In genomic region chr7:104267701-104268368, GRCh38 we compare ENCODE assay signal across 8 cellular contexts.
DNase-seq lines count a peak whose midpoint lies in the region; ATAC-seq and TF ChIP-seq lines count a peak whose summit lies in the region.

No MANE protein-coding gene starts in this region.

- H4K20me1 ChIP-seq in GM23338 (replicated peaks; ENCODE audit: insufficient read depth): no peaks in the 10 kb centered on the region

- POLR2A ChIA-PET in RWPE1 (lab: Yijun Ruan, JAX; ENCODE audit: low non-redundant PET): no interaction called here

- no peaks in the 10 kb centered on the region for H3K79me2 ChIP-seq in GM23338 (replicated peaks; ENCODE audit: insufficient read depth)

- in situ Hi-C loops in ACHN (cut with HindIII; ENCODE audit: low pct_ligation_motif_present, low pct_unique_long_range_greater_than_20kb, low sequenced_read_pairs): no loop called here

- H3K4me1 ChIP-seq in GM23338 (ENCODE audit: insufficient read depth): no peaks in the 10 kb centered on the region

- peaks cover 33% of the 10 kb centered on the region for H3K9me3 Mint-ChIP-seq in GM23338

- H2AFZ ChIP-seq in GM23338: no peak overlapping the region

- H3K4me1 Mint-ChIP-seq in GM23338: no peaks in the 10 kb centered on the region

- peak; percentile 51 for DNase-seq in ACHN
- peak; percentile 14 for DNase-seq in GM23338 (ENCODE audit: low spot score)
- DNase-seq in RWPE1 (ENCODE audit: low spot score): peak; percentile 38
- peak; percentile 5 for DNase-seq in globus pallidus (ENCODE audit: low spot score)
- DNase-seq in cortex of kidney (lab: John Stamatoyannopoulos, UW): no peak
- no peak for DNase-seq in amniotic stem cell (lab: John Stamatoyannopoulos, UW)

- peaks cover 2% of the 10 kb centered on the region for H3K27me3 Mint-ChIP-seq in GM23338 (ENCODE audit: insufficient read depth, low read depth, poor library complexity)

- ATAC-seq in GM23338: no peak
- ATAC-seq in HG03469 (IDR thresholded peaks at IDR 0.05; ENCODE audit: unreplicated experiment): no peak
- no peak for ATAC-seq in HG02970 (IDR thresholded peaks at IDR 0.05; ENCODE audit: low FRiP score, unreplicated experiment)

- no peak overlapping the region for H3K4me3 Mint-ChIP-seq in GM23338

- H3F3A ChIP-seq in GM23338 (replicated peaks; ENCODE audit: low read depth): no peaks in the 10 kb centered on the region

- TF ChIP-seq CTCF in GM23338 (conservative IDR thresholded peaks at IDR 0.05; ENCODE audit: low read depth in 2 of 2) (peak; percentile 46 to 69), RWPE1 (conservative IDR thresholded peaks at IDR 0.05; ENCODE audit: low read depth) (peak; percentile 78)

- CTCF ChIA-PET in RWPE1 (lab: Yijun Ruan, JAX): interaction anchor here (0.6 to 1.0 kb wide), 6 partner anchors 36 to 849 kb away, joined by 3 to 6 read pairs (median 4); no protein-coding TSS in a partner anchor

- no peaks in the 10 kb centered on the region for H3K27me3 ChIP-seq in GM23338 (ENCODE audit: insufficient read depth)

- no peak overlapping the region for H3K4me2 ChIP-seq in GM23338

- H3K36me3 ChIP-seq in GM23338 (ENCODE audit: insufficient read depth): 0 out of 2 replicates have a peak, but pooled peaks cover 3% of the 10 kb centered on the region

- no peak overlapping the region for H3K4me3 ChIP-seq in GM23338

- H3K27ac ChIP-seq in GM23338 (ENCODE audit: low read depth) (no peak overlapping the region), RWPE1 (no peak overlapping the region)

- peaks cover 8% of the 10 kb centered on the region; the same call in 1 of the 3 replicates for H3K36me3 Mint-ChIP-seq in GM23338 (ENCODE audit: low read depth)

- no peaks in the 10 kb centered on the region for H3K9me2 ChIP-seq in GM23338 (ENCODE audit: insufficient read depth)

- no peak overlapping the region for H3K27ac Mint-ChIP-seq in GM23338

TF ChIP-seq in GM23338, 12 proteins besides CTCF, POLR2A, EP300 and RAD21:
- TF ChIP-seq ZNF114 (CRISPR knock-in tag; IDR thresholded peaks at IDR 0.05) (no peak), CREB1 (CRISPR knock-in tag; IDR thresholded peaks at IDR 0.05; ENCODE audit: low read depth) (no peak), ZNF331 (CRISPR knock-in tag; IDR thresholded peaks at IDR 0.05; ENCODE audit: low read depth) (no peak), REST (IDR thresholded peaks at IDR 0.05; ENCODE audit: unreplicated experiment) (no peak), ZNF462 (CRISPR knock-in tag; IDR thresholded peaks at IDR 0.05) (no peak), ETS1 (IDR thresholded peaks at IDR 0.05) (no peak), STAT1 (IDR thresholded peaks at IDR 0.05; ENCODE audit: unreplicated experiment) (no peak), EZH2phosphoT487 (IDR thresholded peaks at IDR 0.05; ENCODE audit: unreplicated experiment) (no peak), NANOG (IDR thresholded peaks at IDR 0.05; ENCODE audit: borderline replicate concordance) (no peak), JUNB (IDR thresholded peaks at IDR 0.05; ENCODE audit: unreplicated experiment) (no peak)

Comparison
In these comparisons a context has a peak if more than half of its experiments do, and no peak if none do; other contexts are left out.
1. DNase-seq: peak in ACHN (single experiment), GM23338 (single experiment), RWPE1 (single experiment) and globus pallidus (single experiment); none in cortex of kidney (single experiment) and amniotic stem cell (single experiment).